In genomic region chr2:166417669-166418068, GRCh38 we compare ENCODE assay signal across 9 cellular contexts. TPM values are rescaled to one million over a fixed set of nuclear protein-coding genes. Genes with fewer than 3 reads are reported as not detected.
DNase-seq lines count a peak whose midpoint lies in the region; ATAC-seq, FAIRE-seq and TF ChIP-seq lines count a peak whose summit lies in the region.
"Had no signal": no experiment of that assay in that cellular context is flagged by ENCODE, and none has a peak within 500 bp of the region (broad histone marks: within the 10 kb centered on the region; RNA-seq: fewer than 3 reads in every experiment).

No MANE protein-coding gene starts in this region.

- TF ChIP-seq CTCF in endothelial cell of umbilical vein (IDR thresholded peaks at IDR 0.05; ENCODE audit: extremely low read depth in 1 of 2, insufficient read depth in 1 of 2, low read depth in 1 of 2, low read length in 2 of 2), result peak in 1 of 2 donors; percentile 9

- BruUV-seq in endothelial cell of umbilical vein (replicated peaks; lab: Mats Ljungman, UMichigan), result no TSS peak

- CTCF ChIA-PET in endothelial cell of umbilical vein (lab: Charles Lee), result interaction anchor here (0.7 to 1.7 kb wide), 15 partner anchors 14 to 239 kb away, joined by 3 to 19 read pairs (median 3); partner anchors contain the start of gene SCN9A

- intact Hi-C loops in endothelial cell of umbilical vein (cut with micrococcal nuclease), result loop anchor here (2.0 to 5.0 kb wide), 5 partner anchors 40 to 465 kb away; partner anchors contain the start of genes SCN9A and TTC21B

- H3K79me2 ChIP-seq in endothelial cell of umbilical vein (ENCODE audit: control insufficient read depth, insufficient read depth, low read length), result no peaks in the 10 kb centered on the region

- POLR2A ChIA-PET in endothelial cell of umbilical vein (lab: Charles Lee), result no interaction called here

- no peak overlapping the region for H3K9ac ChIP-seq in endothelial cell of umbilical vein (replicated peaks; ENCODE audit: extremely low read depth, insufficient read depth, low read length)

- H3K27ac Mint-ChIP-seq in T-helper 2 cell treated with Interferon-gamma antibody and Interleukin-4, amounts not matched to agents 5 μg/mL and 100 μg/mL, for 36 hours, result no peak overlapping the region
- H3K27ac Mint-ChIP-seq: T-helper 1 cell treated with Interleukin-12 subunit alpha and Interleukin-12 subunit beta and Interleukin-4 antibody, amounts not matched to agents 30 μg/mL and 1 μg/mL, for 36 hours had no signal

- H3K27me3 Mint-ChIP-seq in T-helper 2 cell treated with Interferon-gamma antibody and Interleukin-4, amounts not matched to agents 5 μg/mL and 100 μg/mL, for 36 hours (ENCODE audit: low read depth), result no peaks in the 10 kb centered on the region

- H3K9me3 ChIP-seq in endothelial cell of umbilical vein (replicated peaks; ENCODE audit: control insufficient read depth, insufficient read depth, low read length), result no peaks in the 10 kb centered on the region

- peaks cover 5% of the 10 kb centered on the region for H3K4me1 ChIP-seq in endothelial cell of umbilical vein (ENCODE audit: control insufficient read depth, extremely low read depth, insufficient read depth, low read length)

- H3K4me2 ChIP-seq in endothelial cell of umbilical vein (ENCODE audit: insufficient read depth, low read length), result no peak overlapping the region

- DNase-seq in A172 (ENCODE audit: low spot score) (peak; percentile 46), NCI-H226 (peak; percentile 22), endothelial cell of umbilical vein (ENCODE audit: low read depth, low spot score) (peak; percentile 42), GM19240 (ENCODE audit: insufficient read length, low spot score) (no peak)
- DNase-seq in T-helper 2 cell treated with Interferon-gamma antibody and Interleukin-4, amounts not matched to agents 5 μg/mL and 100 μg/mL, for 36 hours (ENCODE audit: low spot score), result no peak

- ATAC-seq in GM18511 (IDR thresholded peaks at IDR 0.05; ENCODE audit: unreplicated experiment) (peak; percentile 60), HG02759 (IDR thresholded peaks at IDR 0.05; ENCODE audit: unreplicated experiment) (no peak), HG03095 (IDR thresholded peaks at IDR 0.05; ENCODE audit: unreplicated experiment) (no peak)

- dilution Hi-C loops in endothelial cell of umbilical vein (cut with MboI; ENCODE audit: extremely low pct_ligation_motif_present, low sequenced_read_pairs), result no loop called here

- no peak for TF ChIP-seq POLR2A in endothelial cell of umbilical vein (IDR thresholded peaks at IDR 0.05; ENCODE audit: low read depth, low read length)

- no peaks in the 10 kb centered on the region for H3K9me1 ChIP-seq in endothelial cell of umbilical vein (replicated peaks; ENCODE audit: control insufficient read depth, extremely low read depth, insufficient read depth, low read length)

- no peak overlapping the region for H3K27ac ChIP-seq in endothelial cell of umbilical vein (ENCODE audit: insufficient read depth, low read depth, low read length)

- no peaks in the 10 kb centered on the region for H4K20me1 ChIP-seq in endothelial cell of umbilical vein (replicated peaks; ENCODE audit: control insufficient read depth, extremely low read depth, insufficient read depth, low read length)

- H3K9me3 Mint-ChIP-seq in T-helper 2 cell treated with Interferon-gamma antibody and Interleukin-4, amounts not matched to agents 5 μg/mL and 100 μg/mL, for 36 hours, result no peaks in the 10 kb centered on the region
- H3K9me3 Mint-ChIP-seq: T-helper 1 cell treated with Interleukin-12 subunit alpha and Interleukin-12 subunit beta and Interleukin-4 antibody, amounts not matched to agents 30 μg/mL and 1 μg/mL, for 36 hours had no signal

- FAIRE-seq in endothelial cell of umbilical vein (lab: Jason Lieb, UNC), result peak; percentile 54

- no peaks in the 10 kb centered on the region for H3K36me3 Mint-ChIP-seq in T-helper 2 cell treated with Interferon-gamma antibody and Interleukin-4, amounts not matched to agents 5 μg/mL and 100 μg/mL, for 36 hours (ENCODE audit: low read depth)

- no peaks in the 10 kb centered on the region for H3K36me3 ChIP-seq in endothelial cell of umbilical vein (ENCODE audit: control insufficient read depth in 2 of 2, extremely low read depth in 1 of 2, insufficient read depth in 2 of 2, low read length in 2 of 2)

- H2AFZ ChIP-seq in endothelial cell of umbilical vein (ENCODE audit: low read depth, low read length), result no peak overlapping the region

- H3K27me3 ChIP-seq in endothelial cell of umbilical vein (ENCODE audit: control insufficient read depth in 2 of 2, insufficient read depth in 2 of 2, low read length in 2 of 2), result no peaks in the 10 kb centered on the region

- H3K4me3 ChIP-seq in endothelial cell of umbilical vein (replicated peaks in 1 of 3; ENCODE audit: insufficient read depth in 1 of 3, low read depth in 1 of 3, low read length in 3 of 3), result no peak overlapping the region

- H3K4me1 Mint-ChIP-seq in T-helper 2 cell treated with Interferon-gamma antibody and Interleukin-4, amounts not matched to agents 5 μg/mL and 100 μg/mL, for 36 hours (ENCODE audit: low read depth), result no peaks in the 10 kb centered on the region

- no peak overlapping the region for H3K4me3 Mint-ChIP-seq in T-helper 2 cell treated with Interferon-gamma antibody and Interleukin-4, amounts not matched to agents 5 μg/mL and 100 μg/mL, for 36 hours
- H3K4me3 Mint-ChIP-seq: T-helper 1 cell treated with Interleukin-12 subunit alpha and Interleukin-12 subunit beta and Interleukin-4 antibody, amounts not matched to agents 30 μg/mL and 1 μg/mL, for 36 hours had no signal

TF ChIP-seq in endothelial cell of umbilical vein, 7 proteins besides CTCF, POLR2A, EP300 and RAD21:
- TF ChIP-seq JUN (IDR thresholded peaks at IDR 0.05; ENCODE audit: borderline replicate concordance, insufficient read depth, insufficient read length, low read depth), result peak; percentile 29
- peak; percentile 24 for TF ChIP-seq FOS (IDR thresholded peaks at IDR 0.05; ENCODE audit: borderline replicate concordance, insufficient read depth, low read length)
- TF ChIP-seq MYC (IDR thresholded peaks at IDR 0.05; ENCODE audit: low read depth, low read length), result no peak
TF ChIP-seq in endothelial cell of umbilical vein: peak in this region for 2.

RNA-seq across cellular contexts. Expression of gene SCN9A, which starts 41.9 kb away (rescaled TPM):
- 6.3 and 8.2 TPM in 2 replicates for total RNA-seq in A172 (2014; rRNA removed; shearing (Covaris generic))
- total RNA-seq in endothelial cell of umbilical vein, result 1.6 and 1.8 TPM in 2 replicates
- 0.62 and 0.88 TPM in 2 replicates for polyA plus RNA-seq in endothelial cell of umbilical vein
- 0.30 and 0.34 TPM in 2 replicates for polyA plus RNA-seq in endothelial cell of umbilical vein (2011; cell fraction: cytosol; rRNA removed)
- 1.9 and 2.2 TPM in 2 replicates for polyA plus RNA-seq in endothelial cell of umbilical vein (2011; cell fraction: nucleus; rRNA removed)
- 0.15 and 0.70 TPM in 2 replicates for polyA plus RNA-seq in endothelial cell of umbilical vein (2012)
- polyA minus RNA-seq in endothelial cell of umbilical vein, result 5.7 and 7.9 TPM in 2 replicates
- not detected for polyA minus RNA-seq in endothelial cell of umbilical vein (2011; cell fraction: cytosol; rRNA and poly(A)+ RNA removed)
- polyA minus RNA-seq in endothelial cell of umbilical vein (2011; cell fraction: nucleus; rRNA and poly(A)+ RNA removed), result 6.9 and 11.7 TPM in 2 replicates

Comparison
In these comparisons a context has a peak if more than half of its experiments do, and no peak if none do; other contexts are left out.
1. DNase-seq: peak in A172 (single experiment), NCI-H226 (single experiment) and endothelial cell of umbilical vein (single experiment); none in T-helper 2 cell treated with Interferon-gamma antibody and Interleukin-4, amounts not matched to agents 5 μg/mL and 100 μg/mL, for 36 hours (single experiment) and GM19240 (single experiment).